Comparison of ENCODE assay signal across 1 cellular context in genomic region chr1:162206749-162207635, GRCh38.
TF ChIP-seq lines count a peak whose summit lies in the region.

No MANE protein-coding gene starts in this region.

TF ChIP-seq in HEK293, 187 proteins besides CTCF, POLR2A, EP300 and RAD21 (continued from another document and continues in another):
- TF ChIP-seq BCL6B (tag by site-specific recombination; IDR thresholded peaks at IDR 0.05) (no peak), ZSCAN18 (tag by site-specific recombination; IDR thresholded peaks at IDR 0.05) (no peak), ZNF362 (tag by site-specific recombination; IDR thresholded peaks at IDR 0.05) (no peak), PRDM4 (tag by site-specific recombination; IDR thresholded peaks at IDR 0.05) (peak; percentile 42; the same call in 1 of the 2 replicates), TCF7L2 (IDR thresholded peaks at IDR 0.05; ENCODE audit: borderline replicate concordance, low read depth, low read length) (no peak), ZNF664 (tag by site-specific recombination; IDR thresholded peaks at IDR 0.05) (peak; percentile 97), ZNF580 (tag by site-specific recombination; IDR thresholded peaks at IDR 0.05) (no peak), ZNF677 (tag by site-specific recombination; IDR thresholded peaks at IDR 0.05) (no peak), ZNF768 (tag by site-specific recombination; IDR thresholded peaks at IDR 0.05) (no peak), ZNF449 (tag by site-specific recombination; IDR thresholded peaks at IDR 0.05) (no peak), ZNF76 (tag by site-specific recombination; IDR thresholded peaks at IDR 0.05; ENCODE audit: borderline replicate concordance, low read depth) (no peak), ZNF239 (tag by site-specific recombination; IDR thresholded peaks at IDR 0.05) (no peak), ZNF274 (IDR thresholded peaks at IDR 0.05; ENCODE audit: low read length) (no peak), ZNF274 (tag by site-specific recombination; IDR thresholded peaks at IDR 0.05; ENCODE audit: borderline replicate concordance) (no peak), PATZ1 (tag by site-specific recombination; IDR thresholded peaks at IDR 0.05) (no peak), ZNF785 (tag by site-specific recombination; IDR thresholded peaks at IDR 0.05) (no peak), ZNF26 (tag by site-specific recombination; IDR thresholded peaks at IDR 0.05) (no peak), ZNF548 (tag by site-specific recombination; IDR thresholded peaks at IDR 0.05) (no peak), ZXDB (tag by site-specific recombination; IDR thresholded peaks at IDR 0.05) (0 out of 2 replicates have a peak, but pooled peaks have one; percentile 44), PRDM6 (tag by site-specific recombination; IDR thresholded peaks at IDR 0.05) (peak; percentile 91), ZNF121 (tag by site-specific recombination; IDR thresholded peaks at IDR 0.05) (no peak), ZNF341 (tag by site-specific recombination; IDR thresholded peaks at IDR 0.05; ENCODE audit: low read depth) (peak; percentile 98), PRDM2 (tag by site-specific recombination; IDR thresholded peaks at IDR 0.05; ENCODE audit: borderline replicate concordance) (no peak), KLF17 (tag by site-specific recombination; IDR thresholded peaks at IDR 0.05) (no peak), PRDM10 (tag by site-specific recombination; IDR thresholded peaks at IDR 0.05) (no peak), FEZF1 (tag by site-specific recombination; IDR thresholded peaks at IDR 0.05) (peak; percentile 39; the same call in 1 of the 2 replicates)
